11 cellular contexts compared by ENCODE assay signal in genomic region chr11:709109-709997, GRCh38. TPM values are rescaled to one million over a fixed set of nuclear protein-coding genes. Genes with fewer than 3 reads are reported as not detected.
DNase-seq lines count a peak whose midpoint lies in the region; ATAC-seq and TF ChIP-seq lines count a peak whose summit lies in the region.
"Had no signal": no experiment of that assay in that cellular context is flagged by ENCODE, and none has a peak within 500 bp of the region (broad histone marks: within the 10 kb centered on the region; RNA-seq: fewer than 3 reads in every experiment).

No MANE protein-coding gene starts in this region.

- no peak overlapping the region for H3K18ac ChIP-seq in IMR-90 (ENCODE audit: low read depth, low read length)

- no peak overlapping the region for H3K4ac ChIP-seq in IMR-90 (ENCODE audit: low read depth, low read length)

- H2BK5ac ChIP-seq in IMR-90 (ENCODE audit: low read depth, low read length, poor library complexity, severe bottlenecking), result no peak overlapping the region

- peaks cover 13% of the 10 kb centered on the region for H3K9me1 ChIP-seq in IMR-90 (ENCODE audit: insufficient read depth, low read length)

- DNase-seq in IMR-90 (no peak), ecto neural progenitor cell (ENCODE audit: low spot score) (peak; percentile 46), stomach (no peak), ureter (ENCODE audit: low spot score) (no peak), tibial artery (no peak)
- DNase-seq: activated naive CD4-positive, alpha-beta T cell treated with Interleukin-2 at 50 U/mL for 16 hours; effector CD4-positive, alpha-beta T cell; NCI-H1092; stimulated activated CD4-positive, alpha-beta T cell treated with anti-CD3 and anti-CD28 coated beads, Interleukin-4, amount 100 ng/mL, for 24 hours; SW 1271 had no signal

- no peak overlapping the region for H3K14ac ChIP-seq in IMR-90 (replicated peaks; ENCODE audit: low read depth, low read length)

- H3K36me3 ChIP-seq in IMR-90 (ENCODE audit: control insufficient read depth, insufficient read depth, low read length), result peaks cover 5% of the 10 kb centered on the region; the same call in 1 of the 2 replicates
- peaks cover 0 to 6% (median 2%) of the 10 kb centered on the region in 4 donors for H3K36me3 ChIP-seq in stomach
- H3K36me3 ChIP-seq in tibial artery, result peaks cover 0 to 6% (median 0%) of the 10 kb centered on the region in 3 donors

- no peak for ATAC-seq in IMR-90 (ENCODE audit: low read depth)
- ATAC-seq: sciatic nerve had no signal

- 80% methylated on average over 3 of the region's 27 CpGs; no CpG with 5 or more reads in 1 of the 2 experiments for WGBS in IMR-90 (ENCODE audit: extremely low coverage in 2 of 2, insufficient read length in 1 of 2), 2 experiments
- 43 to 65% (median 52%) methylated on average over 15 to 27 of the region's 27 CpGs for WGBS in stomach, 5 donors

- no peak for TF ChIP-seq POLR2A in IMR-90 (IDR thresholded peaks at IDR 0.05; ENCODE audit: low read depth, low read length)
- no peak for TF ChIP-seq POLR2A in stomach (IDR thresholded peaks at IDR 0.05)

- no peak overlapping the region for H2BK20ac ChIP-seq in IMR-90 (ENCODE audit: low read depth, low read length)

- H2BK15ac ChIP-seq in IMR-90 (ENCODE audit: low read depth, low read length), result no peak overlapping the region

- no peak for TF ChIP-seq RAD21 in IMR-90 (IDR thresholded peaks at IDR 0.05; ENCODE audit: low read length)

- no peak overlapping the region for H4K8ac ChIP-seq in IMR-90 (ENCODE audit: low read depth in 2 of 2, low read length in 2 of 2)

- no TSS peak for BruUV-seq in IMR-90 (replicated peaks; lab: Mats Ljungman, UMichigan)

- H2AFZ ChIP-seq in IMR-90 (replicated peaks; ENCODE audit: low read length, poor library complexity), result peak overlapping the region; percentile 14

- H4K20me1 ChIP-seq in IMR-90 (ENCODE audit: insufficient read depth, low read length), result no peaks in the 10 kb centered on the region

- H3K9ac ChIP-seq in IMR-90 (ENCODE audit: low read depth, low read length), result no peak overlapping the region

- no peak overlapping the region for H3K27ac ChIP-seq in IMR-90 (ENCODE audit: insufficient read depth, low read length)
- H3K27ac ChIP-seq in stomach, result peak overlapping the region; percentile 30 to 94 (median 55)
- H3K27ac ChIP-seq in tibial artery, result no peak overlapping the region

- TF ChIP-seq EP300 in stomach (IDR thresholded peaks at IDR 0.05), result no peak

- no peak overlapping the region for H3K4me2 ChIP-seq in IMR-90 (ENCODE audit: low read depth, low read length)

- no peak overlapping the region for H4K91ac ChIP-seq in IMR-90 (ENCODE audit: insufficient read depth, low read depth, low read length)

- H3K9me3 ChIP-seq in IMR-90 (ENCODE audit: control insufficient read depth, insufficient read depth, low read length) (no peaks in the 10 kb centered on the region), stomach (no peaks in the 10 kb centered on the region), tibial artery (no peaks in the 10 kb centered on the region)

- CTCF ChIA-PET in IMR-90 (lab: Yijun Ruan, JAX), result no interaction called here

- H3K27me3 ChIP-seq in IMR-90 (ENCODE audit: control insufficient read depth, insufficient read depth, low read length) (no peaks in the 10 kb centered on the region), stomach (peaks cover 0 to 61% (median 11%) of the 10 kb centered on the region in 3 donors), tibial artery (peaks cover 0 to 59% of the 10 kb centered on the region in 2 donors)

- H3K4me3 ChIP-seq in IMR-90 (ENCODE audit: insufficient read depth, low read depth, low read length) (no peak overlapping the region), stomach (no peak overlapping the region), tibial artery (no peak overlapping the region)

- intact Hi-C loops in IMR-90 (cut with micrococcal nuclease), result no loop called here
- intact Hi-C loops in stomach (cut with DNase I; ENCODE audit: low total_unique reads), result no loop called here
- intact Hi-C loops in tibial artery (cut with DNase I; ENCODE audit: low total_unique reads), result no loop called here

- dilution Hi-C loops in IMR-90 (cut with HindIII; ENCODE audit: low sequenced_read_pairs, unreplicated experiment), result no loop called here

- H4K5ac ChIP-seq in IMR-90 (ENCODE audit: low read depth, low read length), result no peak overlapping the region

- H2BK120ac ChIP-seq in IMR-90 (ENCODE audit: low read depth, low read length), result no peak overlapping the region

- TF ChIP-seq CTCF in IMR-90 (conservative IDR thresholded peaks at IDR 0.05; ENCODE audit: low read depth, low read length) (no peak), stomach (IDR thresholded peaks at IDR 0.05) (no peak), tibial artery (IDR thresholded peaks at IDR 0.05) (no peak)

- H2AK5ac ChIP-seq in IMR-90 (ENCODE audit: low read depth, low read length), result no peak overlapping the region

- H3K23ac ChIP-seq in IMR-90 (ENCODE audit: low read depth, low read length), result no peak overlapping the region

- H3K4me1 ChIP-seq in IMR-90 (ENCODE audit: control insufficient read depth, insufficient read depth, low read length) (peaks cover 21% of the 10 kb centered on the region), stomach (peaks cover 49 to 85% (median 83%) of the 10 kb centered on the region in 4 donors), tibial artery (peaks cover 0 to 66% (median 28%) of the 10 kb centered on the region in 4 donors)

- peaks cover 0 to 37% of the 10 kb centered on the region in 2 experiments; a peak in 3 of 4 replicates for H3K79me1 ChIP-seq in IMR-90 (ENCODE audit: low read depth in 1 of 2, low read length in 2 of 2)

- POLR2A ChIA-PET in IMR-90 (lab: Charles Lee; ENCODE audit: unreplicated experiment), result no interaction called here

- in situ Hi-C loops in IMR-90 (cut with MboI; ENCODE audit: low sequenced_read_pairs), result no loop called here

- H2AK9ac ChIP-seq in IMR-90 (replicated peaks; ENCODE audit: low read depth, low read length, poor library complexity), result peak overlapping the region; percentile 55

- H3K56ac ChIP-seq in IMR-90 (ENCODE audit: extremely low read depth, insufficient read depth, low read length), result no peak overlapping the region

TF ChIP-seq in IMR-90, 13 proteins besides CTCF, POLR2A, EP300 and RAD21:
- no peak for TF ChIP-seq FOS (IDR thresholded peaks at IDR 0.05; ENCODE audit: low read depth, low read length)
- no peak for TF ChIP-seq RCOR1 (IDR thresholded peaks at IDR 0.05; ENCODE audit: insufficient replicate concordance, low read length)
- TF ChIP-seq USF2 (IDR thresholded peaks at IDR 0.05; ENCODE audit: low read depth, low read length), result no peak
- TF ChIP-seq BHLHE40 (IDR thresholded peaks at IDR 0.05; ENCODE audit: low read depth, low read length), result no peak
- no peak for TF ChIP-seq MAFK (IDR thresholded peaks at IDR 0.05; ENCODE audit: low read depth, low read length)
- TF ChIP-seq ELK1 (IDR thresholded peaks at IDR 0.05; ENCODE audit: borderline replicate concordance, low read depth, low read length), result no peak
- no peak for TF ChIP-seq MXI1 (IDR thresholded peaks at IDR 0.05; ENCODE audit: borderline replicate concordance, low read depth, low read length)
- TF ChIP-seq RFX5 (IDR thresholded peaks at IDR 0.05; ENCODE audit: low read depth, low read length), result no peak

RNA-seq across cellular contexts. Expression of gene EPS8L2, which starts 3.3 kb away (rescaled TPM):
- total RNA-seq in IMR-90 (2012; rRNA removed) (12.2 and 17.2 TPM in 2 replicates), stomach (100 to 1,000 TPM in 4 of 5 donors, 10 to 100 TPM in 1; 45.0 to 617 (median 306) TPM), ureter (156 TPM)
- polyA plus RNA-seq in IMR-90 (2012; rRNA removed) (38.7 and 39.4 TPM in 2 replicates), stomach (100 to 1,000 TPM in 1 of 3 donors, 10 to 100 TPM in 2; 91.5 to 190 (median 96.2) TPM)
- 16.2 and 26.2 TPM in 2 replicates for polyA plus RNA-seq in IMR-90 (2012; cell fraction: cytosol; rRNA removed)
- 206 and 443 TPM in 2 replicates for polyA plus RNA-seq in IMR-90 (2012; cell fraction: nucleus; rRNA removed; ENCODE audit: low replicate concordance)

RNA-seq across cellular contexts. Expression of gene TMEM80, which starts 13.7 kb away (rescaled TPM):
- total RNA-seq in IMR-90 (2012; rRNA removed), result 5.0 and 5.6 TPM in 2 replicates
- 21.2 and 21.7 TPM in 2 replicates for polyA plus RNA-seq in IMR-90 (2012; rRNA removed)
- polyA plus RNA-seq in IMR-90 (2012; cell fraction: cytosol; rRNA removed), result 19.5 and 33.5 TPM in 2 replicates
- polyA plus RNA-seq in IMR-90 (2012; cell fraction: nucleus; rRNA removed; ENCODE audit: low replicate concordance), result 64.5 and 66.3 TPM in 2 replicates
- total RNA-seq in stomach, result 10 to 100 TPM in 4 of 5 donors, 1 to 10 TPM in 1; 4.9 to 46.5 (median 21.5) TPM
- polyA plus RNA-seq in stomach, result 10 to 100 TPM in 2 of 3 donors, 1 to 10 TPM in 1; 9.0 to 30.8 (median 18.1) TPM
- total RNA-seq in ureter, result 32.5 TPM

RNA-seq across cellular contexts. Expression of gene DEAF1, which starts 14.3 kb away (rescaled TPM):
- total RNA-seq in IMR-90 (2012; rRNA removed), result 21.7 and 22.9 TPM in 2 replicates
- 31.6 and 35.8 TPM in 2 replicates for polyA plus RNA-seq in IMR-90 (2012; rRNA removed)
- 17.5 and 37.5 TPM in 2 replicates for polyA plus RNA-seq in IMR-90 (2012; cell fraction: cytosol; rRNA removed)
- polyA plus RNA-seq in IMR-90 (2012; cell fraction: nucleus; rRNA removed; ENCODE audit: low replicate concordance), result 40.0 and 55.2 TPM in 2 replicates
- 100 to 1,000 TPM in 1 of 5 donors, 10 to 100 TPM in 4; 12.3 to 111 (median 29.4) TPM for total RNA-seq in stomach
- polyA plus RNA-seq in stomach, result 10 to 100 TPM; 41.4 to 51.8 (median 45.1) TPM
- 36.9 TPM for total RNA-seq in ureter

RNA-seq across cellular contexts. Expression of gene TALDO1, which starts 37.9 kb away (rescaled TPM):
- total RNA-seq in IMR-90 (2012; rRNA removed) (147 and 156 TPM in 2 replicates), stomach (100 to 1,000 TPM in 4 of 5 donors, 10 to 100 TPM in 1; 85.9 to 258 (median 175) TPM), ureter (172 TPM)
- polyA plus RNA-seq in IMR-90 (2012; rRNA removed) (210 and 228 TPM in 2 replicates), stomach (100 to 1,000 TPM; 139 to 214 (median 208) TPM)
- 201 and 282 TPM in 2 replicates for polyA plus RNA-seq in IMR-90 (2012; cell fraction: cytosol; rRNA removed)
- 134 and 144 TPM in 2 replicates for polyA plus RNA-seq in IMR-90 (2012; cell fraction: nucleus; rRNA removed; ENCODE audit: low replicate concordance)

Comparison
In these comparisons a context has a peak if more than half of its experiments do, and no peak if none do; other contexts are left out.
1. H3K27ac ChIP-seq: peak in stomach (5 of 5); none in IMR-90 (single experiment) and tibial artery (0 of 2).